In genomic region chrX:13689519-13690211, GRCh38 we compare ENCODE assay signal across 8 cellular contexts. TPM values are rescaled to one million over a fixed set of nuclear protein-coding genes. Genes with fewer than 3 reads are reported as not detected.
DNase-seq lines count a peak whose midpoint lies in the region; ATAC-seq and TF ChIP-seq lines count a peak whose summit lies in the region.

No MANE protein-coding gene starts in this region.

- peaks cover 13% of the 10 kb centered on the region for H3K36me3 Mint-ChIP-seq in activated CD4-positive, alpha-beta T cell treated with anti-CD3 and anti-CD28 coated beads for 36 hours (ENCODE audit: low read depth)

- H3K27ac ChIP-seq in colonic mucosa: peak overlapping the region; percentile 85

- peaks cover 7% of the 10 kb centered on the region for H3K27me3 ChIP-seq in colonic mucosa
- H3K27me3 ChIP-seq in mononuclear cell (ENCODE audit: insufficient read depth, low read length): no peaks in the 10 kb centered on the region

- CTCF ChIA-PET in activated CD4-positive, alpha-beta T cell treated with anti-CD3 and anti-CD28 coated beads for 36 hours (lab: Charles Lee): interaction anchor here (0.7 to 2.8 kb wide), 2 partner anchors 19 to 45 kb away, joined by 3 to 10 read pairs; partner anchors contain the start of genes OFD1 and TRAPPC2

- no peaks in the 10 kb centered on the region for H3K4me1 ChIP-seq in colonic mucosa
- H3K4me1 ChIP-seq in mononuclear cell (ENCODE audit: insufficient read depth, low read length): peaks cover 50% of the 10 kb centered on the region

- no peaks in the 10 kb centered on the region for H3K9me3 ChIP-seq in colonic mucosa
- H3K9me3 ChIP-seq in mononuclear cell (ENCODE audit: low read depth, low read length): no peaks in the 10 kb centered on the region

- peak overlapping the region; percentile 97 for H3K27ac Mint-ChIP-seq in activated CD4-positive, alpha-beta T cell treated with anti-CD3 and anti-CD28 coated beads for 36 hours

- H3K4me3 ChIP-seq in colonic mucosa: peak overlapping the region; percentile 58
- H3K4me3 ChIP-seq in mononuclear cell (ENCODE audit: low read length): peak overlapping the region; percentile 74

- TF ChIP-seq CTCF in colonic mucosa (IDR thresholded peaks at IDR 0.05): no peak

- no peaks in the 10 kb centered on the region for H3K36me3 ChIP-seq in colonic mucosa

- no peak for DNase-seq in activated CD4-positive, alpha-beta T cell treated with anti-CD3 and anti-CD28 coated beads for 36 hours
- DNase-seq in activated CD4-positive, alpha-beta T cell treated with anti-CD3 and anti-CD28 coated beads, Interleukin-2, amount 50 U/mL, for 4 hours: no peak
- DNase-seq in NCI-H748 (lab: John Stamatoyannopoulos, UW; ENCODE audit: unreplicated experiment) (peak; percentile 40), colonic mucosa (no peak), KG1 (lab: John Stamatoyannopoulos, UW) (no peak), dedifferentiated amniotic fluid mesenchymal stem cell (ENCODE audit: extremely low spot score) (no peak), HK-2 (ENCODE audit: unreplicated experiment) (no peak)

- peak overlapping the region; percentile 81 to 90 for H3K9ac ChIP-seq in colonic mucosa (ENCODE audit: low read depth in 2 of 2, low read length in 2 of 2)

- H3K4me1 Mint-ChIP-seq in activated CD4-positive, alpha-beta T cell treated with anti-CD3 and anti-CD28 coated beads for 36 hours: peaks cover 68% of the 10 kb centered on the region

- POLR2A ChIA-PET in activated CD4-positive, alpha-beta T cell treated with anti-CD3 and anti-CD28 coated beads for 36 hours (lab: Charles Lee): interaction anchor here (0.5 to 1.4 kb wide), 6 partner anchors 20 to 719 kb away, joined by 3 to 6 read pairs (median 4); partner anchors contain the start of gene TCEANC

- H3K4me3 Mint-ChIP-seq in activated CD4-positive, alpha-beta T cell treated with anti-CD3 and anti-CD28 coated beads for 36 hours: peak overlapping the region; percentile 85

- no peaks in the 10 kb centered on the region for H3K9me3 Mint-ChIP-seq in activated CD4-positive, alpha-beta T cell treated with anti-CD3 and anti-CD28 coated beads for 36 hours (ENCODE audit: low read depth)

- intact Hi-C loops in activated CD4-positive, alpha-beta T cell treated with anti-CD3 and anti-CD28 coated beads for 36 hours (cut with DNase I, micrococcal nuclease): loop anchor here (1.0 to 10.0 kb wide), 7 partner anchors 31 to 732 kb away; partner anchors contain the start of genes OFD1 (in 2 of the 2), TRAPPC2 (in 2 of the 2), GEMIN8 (in 1 of the 2) and TCEANC (in 1 of the 2)
- intact Hi-C loops in colonic mucosa (cut with DNase I): no loop called here

- no peaks in the 10 kb centered on the region for H3K27me3 Mint-ChIP-seq in activated CD4-positive, alpha-beta T cell treated with anti-CD3 and anti-CD28 coated beads for 36 hours

- ATAC-seq in activated CD4-positive, alpha-beta T cell treated with anti-CD3 and anti-CD28 coated beads for 36 hours: no peak

RNA-seq across cellular contexts. Expression of gene RAB9A, which starts 0.7 kb away (rescaled TPM):
- total RNA-seq in activated CD4-positive, alpha-beta T cell treated with anti-CD3 and anti-CD28 coated beads for 36 hours: 10 to 100 TPM; 24.9 to 31.4 TPM
- 10 to 100 TPM; 23.0 to 67.1 TPM for total RNA-seq in colonic mucosa
- total RNA-seq in mononuclear cell: 41.3 TPM

RNA-seq across cellular contexts. Expression of gene TCEANC, which starts 36.7 kb away (rescaled TPM):
- total RNA-seq in activated CD4-positive, alpha-beta T cell treated with anti-CD3 and anti-CD28 coated beads for 36 hours: 1 to 10 TPM; 1.9 to 2.3 TPM
- total RNA-seq in colonic mucosa (1 to 10 TPM; 2.9 to 3.5 TPM), mononuclear cell (18.5 TPM)

RNA-seq across cellular contexts. Expression of gene TRAPPC2, which starts 44.8 kb away (rescaled TPM):
- total RNA-seq in activated CD4-positive, alpha-beta T cell treated with anti-CD3 and anti-CD28 coated beads for 36 hours: 10 to 100 TPM; 10.3 to 16.4 TPM
- 10 to 100 TPM; 20.4 to 20.9 TPM for total RNA-seq in colonic mucosa
- 31.5 TPM for total RNA-seq in mononuclear cell

RNA-seq across cellular contexts. Expression of gene OFD1, which starts 44.9 kb away (rescaled TPM):
- 10 to 100 TPM; 28.0 to 32.4 TPM for total RNA-seq in activated CD4-positive, alpha-beta T cell treated with anti-CD3 and anti-CD28 coated beads for 36 hours
- total RNA-seq in colonic mucosa (10 to 100 TPM; 29.9 to 35.5 TPM), mononuclear cell (40.1 TPM)
